Comparison of ENCODE assay signal across 22 cellular contexts in the genomic region with DNA sequence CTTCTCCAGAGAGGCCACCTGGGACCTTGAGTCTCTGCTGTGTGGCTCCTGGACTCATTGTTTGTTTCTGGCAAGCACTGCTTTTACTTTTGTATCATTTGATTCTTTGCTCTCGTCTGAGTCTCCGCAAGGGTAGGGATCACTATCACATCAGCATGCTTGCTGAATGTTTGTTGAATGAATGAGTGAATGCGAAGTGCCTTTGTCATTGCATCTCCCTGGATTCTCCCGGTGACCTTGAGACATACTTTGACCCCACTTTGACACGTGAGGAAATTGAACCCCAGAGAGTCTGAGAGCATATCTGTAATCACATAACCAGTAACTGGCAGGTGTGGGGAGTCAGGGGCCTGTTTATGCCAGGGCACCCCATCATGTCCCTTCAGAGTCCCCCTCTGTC.
DNase-seq lines count a peak whose midpoint lies in the region; ATAC-seq, FAIRE-seq and TF ChIP-seq lines count a peak whose summit lies in the region.
"Had no signal": no experiment of that assay in that cellular context is flagged by ENCODE, and none has a peak within 500 bp of the region (broad histone marks: within the 10 kb centered on the region; RNA-seq: fewer than 3 reads in every experiment).

No MANE protein-coding gene starts in this region.

- H3K36me3 ChIP-seq in kidney (ENCODE audit: control insufficient read depth in 1 of 2, insufficient read depth in 2 of 2, low read length in 2 of 2) (peaks cover 0 to 6% of the 10 kb centered on the region in 2 donors), sigmoid colon (peaks cover 0 to 5% (median 0%) of the 10 kb centered on the region in 4 donors)
- H3K36me3 ChIP-seq: prostate gland had no signal

- no peak for TF ChIP-seq POLR2A in sigmoid colon (IDR thresholded peaks at IDR 0.05)

- no peak for TF ChIP-seq EP300 in sigmoid colon (IDR thresholded peaks at IDR 0.05)

- H3K4me1 ChIP-seq in kidney (ENCODE audit: control insufficient read depth in 1 of 2, insufficient read depth in 1 of 2, low read depth in 1 of 2, low read length in 2 of 2) (peaks cover 73 to 77% of the 10 kb centered on the region in 2 donors), sigmoid colon (peaks cover 0 to 99% (median 94%) of the 10 kb centered on the region in 4 donors)

- no peaks in the 10 kb centered on the region for H3K27me3 Mint-ChIP-seq in activated naive CD4-positive, alpha-beta T cell treated with anti-CD3 and anti-CD28 coated beads for 36 hours (ENCODE audit: low read depth)
- H3K27me3 Mint-ChIP-seq in T-helper 17 cell: no peaks in the 10 kb centered on the region
- H3K27me3 Mint-ChIP-seq: activated naive CD8-positive, alpha-beta T cell treated with anti-CD3 and anti-CD28 coated beads for 36 hours had no signal

- no peaks in the 10 kb centered on the region for H3K36me3 Mint-ChIP-seq in activated naive CD4-positive, alpha-beta T cell treated with anti-CD3 and anti-CD28 coated beads, Interleukin-2, amount 50 U/mL, for 72 hours
- H3K36me3 Mint-ChIP-seq in activated naive CD4-positive, alpha-beta T cell treated with anti-CD3 and anti-CD28 coated beads for 36 hours (ENCODE audit: low read depth): no peaks in the 10 kb centered on the region
- peaks cover 3% of the 10 kb centered on the region for H3K36me3 Mint-ChIP-seq in T-helper 17 cell (ENCODE audit: low read depth)
- H3K36me3 Mint-ChIP-seq: activated naive CD8-positive, alpha-beta T cell treated with anti-CD3 and anti-CD28 coated beads for 36 hours had no signal

- intact Hi-C loops in activated naive CD4-positive, alpha-beta T cell treated with anti-CD3 and anti-CD28 coated beads for 36 hours (cut with micrococcal nuclease): no loop called here
- intact Hi-C loops in kidney (cut with DNase I) (no loop called here), sigmoid colon (cut with DNase I) (no loop called here)

- peak overlapping the region; percentile 8 to 12 for H3K27ac Mint-ChIP-seq in activated naive CD4-positive, alpha-beta T cell treated with anti-CD3 and anti-CD28 coated beads, Interleukin-2, amount 50 U/mL, for 72 hours
- no peak overlapping the region for H3K27ac Mint-ChIP-seq in activated naive CD4-positive, alpha-beta T cell treated with anti-CD3 and anti-CD28 coated beads for 36 hours
- peak overlapping the region; percentile 69 for H3K27ac Mint-ChIP-seq in T-helper 17 cell
- H3K27ac Mint-ChIP-seq: activated naive CD8-positive, alpha-beta T cell treated with anti-CD3 and anti-CD28 coated beads for 36 hours had no signal

- H3K27ac ChIP-seq in kidney (ENCODE audit: low read depth in 2 of 2, low read length in 2 of 2): peak overlapping the region; percentile 13 to 77
- peak overlapping the region; percentile 85 to 92 (median 88) for H3K27ac ChIP-seq in sigmoid colon
- H3K27ac ChIP-seq: prostate gland had no signal

- H3K27me3 ChIP-seq in sigmoid colon: no peaks in the 10 kb centered on the region

- no peaks in the 10 kb centered on the region for H3K9me3 Mint-ChIP-seq in activated naive CD4-positive, alpha-beta T cell treated with anti-CD3 and anti-CD28 coated beads, Interleukin-2, amount 50 U/mL, for 72 hours
- no peaks in the 10 kb centered on the region for H3K9me3 Mint-ChIP-seq in activated naive CD4-positive, alpha-beta T cell treated with anti-CD3 and anti-CD28 coated beads for 36 hours
- H3K9me3 Mint-ChIP-seq: activated naive CD8-positive, alpha-beta T cell treated with anti-CD3 and anti-CD28 coated beads for 36 hours had no signal

- H3K9ac ChIP-seq in kidney (ENCODE audit: low read length in 2 of 2): peak overlapping the region in 1 of 2 donors; percentile 20

- no peak overlapping the region for H3K4me3 Mint-ChIP-seq in activated naive CD4-positive, alpha-beta T cell treated with anti-CD3 and anti-CD28 coated beads for 36 hours
- H3K4me3 Mint-ChIP-seq in T-helper 17 cell: no peak overlapping the region
- H3K4me3 Mint-ChIP-seq: activated naive CD8-positive, alpha-beta T cell treated with anti-CD3 and anti-CD28 coated beads for 36 hours had no signal

- H3K9me3 ChIP-seq in T-helper 17 cell (ENCODE audit: control insufficient read depth, low read length, poor library complexity, severe bottlenecking) (no peaks in the 10 kb centered on the region), kidney (ENCODE audit: control insufficient read depth in 1 of 2, low read length in 2 of 2) (no peaks in the 10 kb centered on the region), sigmoid colon (no peaks in the 10 kb centered on the region)
- H3K9me3 ChIP-seq: prostate gland had no signal

- no peak for TF ChIP-seq CTCF in kidney (IDR thresholded peaks at IDR 0.05; ENCODE audit: borderline replicate concordance, extremely low read depth, insufficient read depth)
- no peak for TF ChIP-seq CTCF in sigmoid colon (IDR thresholded peaks at IDR 0.05)

- H3K4me3 ChIP-seq in kidney (ENCODE audit: low read length in 2 of 2) (no peak overlapping the region), sigmoid colon (no peak overlapping the region)
- H3K4me3 ChIP-seq: prostate gland, smooth muscle cell had no signal

- H3K4me1 Mint-ChIP-seq in activated naive CD4-positive, alpha-beta T cell treated with anti-CD3 and anti-CD28 coated beads for 36 hours (ENCODE audit: low read depth): no peaks in the 10 kb centered on the region
- peaks cover 9% of the 10 kb centered on the region for H3K4me1 Mint-ChIP-seq in T-helper 17 cell
- H3K4me1 Mint-ChIP-seq: activated naive CD8-positive, alpha-beta T cell treated with anti-CD3 and anti-CD28 coated beads for 36 hours had no signal

- 66 to 73% methylated on average over 5 of the region's 5 CpGs for WGBS in sigmoid colon, 2 donors

- no peak for DNase-seq in activated naive CD4-positive, alpha-beta T cell treated with anti-CD3 and anti-CD28 coated beads, Interleukin-2, amount 50 U/mL, for 72 hours (ENCODE audit: low spot score in 2 of 2)
- DNase-seq in activated naive CD4-positive, alpha-beta T cell treated with anti-CD3 and anti-CD28 coated beads for 36 hours: no peak
- DNase-seq in T-helper 17 cell (no peak), kidney (no peak), sigmoid colon (no peak), activated T-cell treated with anti-CD3 and anti-CD28 coated beads for 4 hours (no peak)
- DNase-seq: activated CD4-positive, CD25-positive, alpha-beta regulatory T cell treated with anti-CD3 and anti-CD28 coated beads, Interleukin-2, amount 50 U/mL, for 72 hours; activated naive CD8-positive, alpha-beta T cell treated with anti-CD3 and anti-CD28 coated beads for 36 hours; C1 segment of cervical spinal cord; dermis blood vessel endothelial cell; foreskin fibroblast; hypothalamus; islet precursor cell; mammary epithelial cell; MM.1S; NCI-H69; SW 1271 had no signal

- FAIRE-seq in kidney (lab: Jason Lieb, UNC): no peak
- FAIRE-seq: A204.1 had no signal

- CTCF ChIA-PET in activated naive CD4-positive, alpha-beta T cell treated with anti-CD3 and anti-CD28 coated beads for 36 hours (lab: Charles Lee): no interaction called here

- ATAC-seq in activated naive CD4-positive, alpha-beta T cell treated with anti-CD3 and anti-CD28 coated beads, Interleukin-2, amount 50 U/mL, for 72 hours: no peak
- ATAC-seq in T-helper 17 cell (no peak), HG03457 (IDR thresholded peaks at IDR 0.05; ENCODE audit: unreplicated experiment) (no peak), HG03135 (IDR thresholded peaks at IDR 0.05; ENCODE audit: unreplicated experiment) (no peak)
